8 cellular contexts compared by ENCODE assay signal in genomic region chr5:39057745-39058144, GRCh38. TPM values are rescaled to one million over a fixed set of nuclear protein-coding genes. Genes with fewer than 3 reads are reported as not detected.
DNase-seq lines count a peak whose midpoint lies in the region; ATAC-seq, FAIRE-seq and TF ChIP-seq lines count a peak whose summit lies in the region.

No MANE protein-coding gene starts in this region.

- H3K9me3 Mint-ChIP-seq in activated CD4-positive, alpha-beta T cell treated with anti-CD3 and anti-CD28 coated beads, Interleukin-2, amount 10 ng/mL, durations not matched to agents 24 days and 14 days, result no peaks in the 10 kb centered on the region
- H3K9me3 Mint-ChIP-seq in stimulated activated effector memory CD8-positive, alpha-beta T cell treated with anti-CD3 and anti-CD28 coated beads, Interleukin-12 subunit alpha, Interleukin-12 subunit beta, amount 100 ng/mL, for 72 hours, result no peaks in the 10 kb centered on the region

- CTCF ChIA-PET in HEK293T (lab: Yijun Ruan, JAX), result no interaction called here

- peak; percentile 64 for FAIRE-seq in colon (lab: Jason Lieb, UNC)
- FAIRE-seq in GM12892 (lab: Jason Lieb, UNC), result no peak

- POLR2A ChIA-PET in HEK293T (lab: Yijun Ruan, JAX), result no interaction called here

- no peak overlapping the region for H3K27ac Mint-ChIP-seq in activated CD4-positive, alpha-beta T cell treated with anti-CD3 and anti-CD28 coated beads, Interleukin-2, amount 10 ng/mL, durations not matched to agents 24 days and 14 days
- H3K27ac Mint-ChIP-seq in stimulated activated effector memory CD8-positive, alpha-beta T cell treated with anti-CD3 and anti-CD28 coated beads, Interleukin-12 subunit alpha, Interleukin-12 subunit beta, amount 100 ng/mL, for 72 hours, result no peak overlapping the region

- H3K36me3 Mint-ChIP-seq in activated CD4-positive, alpha-beta T cell treated with anti-CD3 and anti-CD28 coated beads, Interleukin-2, amount 10 ng/mL, durations not matched to agents 24 days and 14 days (ENCODE audit: low read depth), result peaks cover 12% of the 10 kb centered on the region
- peaks cover 15% of the 10 kb centered on the region for H3K36me3 Mint-ChIP-seq in stimulated activated effector memory CD8-positive, alpha-beta T cell treated with anti-CD3 and anti-CD28 coated beads, Interleukin-12 subunit alpha, Interleukin-12 subunit beta, amount 100 ng/mL, for 72 hours

- peak overlapping the region; percentile 64 for H3K4me3 Mint-ChIP-seq in activated CD4-positive, alpha-beta T cell treated with anti-CD3 and anti-CD28 coated beads, Interleukin-2, amount 10 ng/mL, durations not matched to agents 24 days and 14 days
- peak overlapping the region; percentile 42 for H3K4me3 Mint-ChIP-seq in stimulated activated effector memory CD8-positive, alpha-beta T cell treated with anti-CD3 and anti-CD28 coated beads, Interleukin-12 subunit alpha, Interleukin-12 subunit beta, amount 100 ng/mL, for 72 hours

- TF ChIP-seq POLR2A in GM12892 (IDR thresholded peaks at IDR 0.05; ENCODE audit: low read depth, low read length), result no peak

- H3K4me1 Mint-ChIP-seq in activated CD4-positive, alpha-beta T cell treated with anti-CD3 and anti-CD28 coated beads, Interleukin-2, amount 10 ng/mL, durations not matched to agents 24 days and 14 days, result peaks cover 34% of the 10 kb centered on the region
- peaks cover 44% of the 10 kb centered on the region for H3K4me1 Mint-ChIP-seq in stimulated activated effector memory CD8-positive, alpha-beta T cell treated with anti-CD3 and anti-CD28 coated beads, Interleukin-12 subunit alpha, Interleukin-12 subunit beta, amount 100 ng/mL, for 72 hours

- DNase-seq in activated CD4-positive, alpha-beta T cell treated with anti-CD3 and anti-CD28 coated beads, Interleukin-2, amount 10 ng/mL, durations not matched to agents 24 days and 14 days, result no peak
- no peak for DNase-seq in activated CD4-positive, alpha-beta T cell treated with anti-CD3 and anti-CD28 coated beads, Interleukin-2, amount 50 U/mL, for 1 hour
- DNase-seq in stimulated activated effector memory CD8-positive, alpha-beta T cell treated with anti-CD3 and anti-CD28 coated beads, Interleukin-12 subunit alpha, Interleukin-12 subunit beta, amount 100 ng/mL, for 72 hours (ENCODE audit: low spot score in 2 of 2), result no peak
- DNase-seq in HEK293T (ENCODE audit: extremely low spot score) (no peak), SHP77 (lab: John Stamatoyannopoulos, UW) (no peak), GM12892 (ENCODE audit: insufficient read length) (no peak)

- ATAC-seq in HG03280 (IDR thresholded peaks at IDR 0.05; ENCODE audit: unreplicated experiment), result peak; percentile 54
- ATAC-seq in stimulated activated effector memory CD8-positive, alpha-beta T cell treated with anti-CD3 and anti-CD28 coated beads, Interleukin-12 subunit alpha, Interleukin-12 subunit beta, amount 100 ng/mL, for 72 hours, result no peak

- intact Hi-C loops in activated CD4-positive, alpha-beta T cell treated with anti-CD3 and anti-CD28 coated beads, Interleukin-2, amount 10 ng/mL, durations not matched to agents 24 days and 14 days (cut with micrococcal nuclease), result loop anchor here (2.0 to 5.0 kb wide), 2 partner anchors 15 to 40 kb away; no protein-coding TSS in a partner anchor

- H3K27me3 Mint-ChIP-seq in activated CD4-positive, alpha-beta T cell treated with anti-CD3 and anti-CD28 coated beads, Interleukin-2, amount 10 ng/mL, durations not matched to agents 24 days and 14 days, result no peaks in the 10 kb centered on the region

TF ChIP-seq in HEK293T, 16 proteins besides CTCF, POLR2A, EP300 and RAD21:
- TF ChIP-seq SP1 (IDR thresholded peaks at IDR 0.05) (no peak), L3MBTL2 (conservative IDR thresholded peaks at IDR 0.05) (no peak), FOXK2 (IDR thresholded peaks at IDR 0.05) (no peak), CTBP1 (IDR thresholded peaks at IDR 0.05; ENCODE audit: borderline replicate concordance) (no peak), ELF4 (IDR thresholded peaks at IDR 0.05) (no peak), LEF1 (IDR thresholded peaks at IDR 0.05; ENCODE audit: borderline replicate concordance) (no peak), HDGF (IDR thresholded peaks at IDR 0.05; ENCODE audit: borderline replicate concordance) (no peak), ZNF384 (IDR thresholded peaks at IDR 0.05) (no peak), FOXM1 (IDR thresholded peaks at IDR 0.05; ENCODE audit: borderline replicate concordance) (no peak), FOXA1 (IDR thresholded peaks at IDR 0.05) (no peak), SUZ12 (IDR thresholded peaks at IDR 0.05) (no peak), BHLHE40 (IDR thresholded peaks at IDR 0.05; ENCODE audit: borderline replicate concordance) (no peak), TARDBP (IDR thresholded peaks at IDR 0.05) (no peak), ARNT (IDR thresholded peaks at IDR 0.05) (no peak), NFRKB (IDR thresholded peaks at IDR 0.05) (no peak), PKNOX1 (IDR thresholded peaks at IDR 0.05) (no peak)
TF ChIP-seq in HEK293T: peak in this region for 0.

RNA-seq across cellular contexts. Expression of gene RICTOR, which starts 16.5 kb away (rescaled TPM):
- total RNA-seq in activated CD4-positive, alpha-beta T cell treated with anti-CD3 and anti-CD28 coated beads, Interleukin-2, amount 10 ng/mL, durations not matched to agents 24 days and 14 days, result 31.1 and 34.2 TPM in 2 replicates
- polyA plus RNA-seq in GM12892 (2012; ENCODE audit: missing spikeins), result 10.3 TPM
